Comparison of ENCODE assay signal across 21 cellular contexts in genomic region chr13:113042456-113042855, GRCh38.
DNase-seq lines count a peak whose midpoint lies in the region; ATAC-seq and TF ChIP-seq lines count a peak whose summit lies in the region.
"Had no signal": no experiment of that assay in that cellular context is flagged by ENCODE, and none has a peak within 500 bp of the region (broad histone marks: within the 10 kb centered on the region; RNA-seq: fewer than 3 reads in every experiment).

No MANE protein-coding gene starts in this region.

- intact Hi-C loops in dorsolateral prefrontal cortex (cut with DNase I), result loop anchor here (2.0 to 5.0 kb wide), 4 partner anchors 110 to 255 kb away; partner anchors contain the start of genes CUL4A (in 1 of the 2), LAMP1 (in 1 of the 2) and PCID2 (in 1 of the 2)

- H3K4me1 ChIP-seq in neural progenitor cell, result peaks cover 4% of the 10 kb centered on the region
- H3K4me1 ChIP-seq: BE2C had no signal

- H3K27ac Mint-ChIP-seq in neural progenitor cell, result peak overlapping the region; percentile 53
- H3K27ac Mint-ChIP-seq: CD4-positive, CD25-positive, alpha-beta regulatory T cell had no signal

- H3K27ac ChIP-seq in angular gyrus (ENCODE audit: low read depth, low read length) (peak overlapping the region; percentile 42), dorsolateral prefrontal cortex (peak overlapping the region in 49 of 59 donors; percentile 28 to 98 (median 91)), neural progenitor cell (no peak overlapping the region), temporal lobe (ENCODE audit: low read depth, low read length) (peak overlapping the region; percentile 92)
- H3K27ac ChIP-seq: GM23248 had no signal

- no peaks in the 10 kb centered on the region for H3K9me3 ChIP-seq in neural progenitor cell (ENCODE audit: low read depth)
- H3K9me3 ChIP-seq: BE2C had no signal

- ATAC-seq in GM19351 (IDR thresholded peaks at IDR 0.05; ENCODE audit: unreplicated experiment), result no peak
- no peak for ATAC-seq in esophagus mucosa
- ATAC-seq: GM12878 had no signal

- no peak overlapping the region for H3K4me3 Mint-ChIP-seq in neural progenitor cell
- H3K4me3 Mint-ChIP-seq: CD4-positive, CD25-positive, alpha-beta regulatory T cell; CD8-positive, alpha-beta memory T cell had no signal

- H4K20me1 ChIP-seq in neural progenitor cell (ENCODE audit: low read depth), result no peaks in the 10 kb centered on the region

- TF ChIP-seq CTCF in dorsolateral prefrontal cortex (IDR thresholded peaks at IDR 0.05 in 54 of 56, conservative IDR thresholded peaks at IDR 0.05 in 2 of 56; ENCODE audit: low read depth in 1 of 56, partially characterized antibody in 56 of 56) (no peak), neural progenitor cell (IDR thresholded peaks at IDR 0.05) (no peak)

- peaks cover 21% of the 10 kb centered on the region for H3K36me3 Mint-ChIP-seq in neural progenitor cell

- H3K27me3 ChIP-seq in dorsolateral prefrontal cortex (no peaks in the 10 kb centered on the region), neural progenitor cell (no peaks in the 10 kb centered on the region)
- H3K27me3 ChIP-seq: BE2C had no signal

- in situ Hi-C loops in KBM-7 (cut with MboI; ENCODE audit: low pct_unique_long_range_greater_than_20kb, low sequenced_read_pairs), result no loop called here

- H3K79me2 ChIP-seq in neural progenitor cell (ENCODE audit: low read depth), result no peaks in the 10 kb centered on the region

- DNase-seq in dorsolateral prefrontal cortex (no peak), neural progenitor cell (ENCODE audit: low spot score) (no peak), KBM-7 (no peak)
- DNase-seq: ACHN; BE2C; C1 segment of cervical spinal cord; CD4-positive, CD25-positive, alpha-beta regulatory T cell; CD8-positive, alpha-beta memory T cell; COR-L47; DMS 273 treated with DMSO at 0.1 percent for 48 hours; DMS53; DND-41; EL; GM23248; HCEC 1CT; IMR-90 had no signal

- no peak overlapping the region for H3K9ac ChIP-seq in neural progenitor cell
- H3K9ac ChIP-seq: GM23248 had no signal

- H3K4me3 ChIP-seq in dorsolateral prefrontal cortex, result peak overlapping the region in 14 of 59 donors; percentile 2 to 85 (median 68)
- H3K4me3 ChIP-seq in neural progenitor cell, result no peak overlapping the region
- H3K4me3 ChIP-seq: GM12878, GM23248 had no signal

- H3K4me1 Mint-ChIP-seq in neural progenitor cell, result peaks cover 15% of the 10 kb centered on the region
- H3K4me1 Mint-ChIP-seq: CD4-positive, CD25-positive, alpha-beta regulatory T cell had no signal

- peaks cover 7% of the 10 kb centered on the region for H3K27me3 Mint-ChIP-seq in neural progenitor cell (ENCODE audit: insufficient read depth, low read depth)
- H3K27me3 Mint-ChIP-seq: CD4-positive, CD25-positive, alpha-beta regulatory T cell; CD8-positive, alpha-beta memory T cell had no signal

- H3F3A ChIP-seq in neural progenitor cell (ENCODE audit: low read depth), result no peaks in the 10 kb centered on the region

- H2AFZ ChIP-seq in neural progenitor cell (replicated peaks), result no peak overlapping the region
- H2AFZ ChIP-seq: GM23248 had no signal

- no peak overlapping the region for H3K4me2 ChIP-seq in neural progenitor cell

- H3K9me3 Mint-ChIP-seq in neural progenitor cell, result peaks cover 8% of the 10 kb centered on the region
- H3K9me3 Mint-ChIP-seq: CD4-positive, CD25-positive, alpha-beta regulatory T cell; CD8-positive, alpha-beta memory T cell had no signal

- no peaks in the 10 kb centered on the region for H3K36me3 ChIP-seq in neural progenitor cell
- H3K36me3 ChIP-seq: BE2C had no signal
